10 cellular contexts compared by ENCODE assay signal in the genomic region with DNA sequence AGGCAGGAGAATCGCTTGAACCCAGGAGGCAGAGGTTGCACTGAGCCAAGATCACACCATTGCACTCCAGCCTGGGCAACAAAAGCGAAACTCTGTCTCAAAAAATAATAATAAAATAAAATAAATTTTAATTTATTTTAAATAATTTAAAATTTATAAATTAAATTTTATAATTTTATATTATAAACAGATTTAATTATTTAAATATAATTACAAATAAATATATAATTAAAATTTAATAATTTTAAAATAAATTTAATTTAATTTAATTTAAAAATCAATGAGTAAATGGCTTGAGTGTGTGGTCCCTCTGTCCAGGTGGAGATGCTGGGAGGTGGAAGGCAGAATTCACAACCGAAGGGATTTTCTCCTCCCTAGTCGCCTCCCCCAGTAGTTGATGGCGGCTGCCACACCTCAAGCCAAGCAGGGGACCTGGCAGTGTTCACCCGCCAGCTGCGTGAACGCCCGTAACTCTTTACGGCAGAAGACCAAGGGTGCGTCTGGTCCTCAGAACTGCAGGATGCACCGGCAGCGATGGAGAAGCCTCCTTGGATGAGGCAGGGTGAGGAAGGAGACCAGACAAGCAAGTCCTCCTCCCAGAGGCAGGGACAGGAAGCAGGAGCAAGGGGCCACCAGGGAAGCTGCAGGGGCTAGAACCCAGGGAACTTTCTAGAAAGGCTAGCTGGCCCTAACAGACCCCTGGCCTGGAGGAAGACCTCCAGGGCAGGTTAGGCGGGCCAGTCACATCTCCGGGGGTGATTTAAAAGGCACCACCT. TPM values are rescaled to one million over a fixed set of nuclear protein-coding genes. Genes with fewer than 3 reads are reported as not detected.
DNase-seq lines count a peak whose midpoint lies in the region; ATAC-seq and TF ChIP-seq lines count a peak whose summit lies in the region.
"Had no signal": no experiment of that assay in that cellular context is flagged by ENCODE, and none has a peak within 500 bp of the region (broad histone marks: within the 10 kb centered on the region; RNA-seq: fewer than 3 reads in every experiment).

No MANE protein-coding gene starts in this region.

- peak overlapping the region; percentile 71 for H3K27ac Mint-ChIP-seq in T-helper 17 cell
- H3K27ac Mint-ChIP-seq: activated naive CD4-positive, alpha-beta T cell treated with anti-CD3 and anti-CD28 coated beads for 36 hours had no signal

- H3K4me2 ChIP-seq in BLaER1 treated with 17β-estradiol and CSF1 and Interleukin-3, amounts not matched to agents 10 nM and 100 nM: peak overlapping the region; percentile 88 to 100 (median 96); a peak in 21 of 22 replicates
- H3K4me2 ChIP-seq in IMR-90 (ENCODE audit: low read depth, low read length): no peak overlapping the region
- no peak overlapping the region for H3K4me2 ChIP-seq in mesenchymal stem cell (ENCODE audit: low read length, poor library complexity, severe bottlenecking)

- no peak for TF ChIP-seq POLR2A in IMR-90 (IDR thresholded peaks at IDR 0.05; ENCODE audit: low read depth, low read length)

- H3K14ac ChIP-seq in IMR-90 (replicated peaks; ENCODE audit: low read depth, low read length) (no peak overlapping the region), mesenchymal stem cell (ENCODE audit: low read length in 2 of 2) (peak overlapping the region in 1 of 2 experiments; percentile 5)

- peak overlapping the region; percentile 48 for H2AK9ac ChIP-seq in IMR-90 (replicated peaks; ENCODE audit: low read depth, low read length, poor library complexity)

- H3K36me3 Mint-ChIP-seq in T-helper 17 cell (ENCODE audit: low read depth): peaks cover 2% of the 10 kb centered on the region

- ATAC-seq in IMR-90 (ENCODE audit: low read depth): no peak
- no peak for ATAC-seq in T-helper 17 cell

- H3K27ac ChIP-seq in BLaER1 treated with 17β-estradiol and CSF1 and Interleukin-3, amounts not matched to agents 10 nM and 100 nM: no peak overlapping the region
- no peak overlapping the region for H3K27ac ChIP-seq in IMR-90 (ENCODE audit: insufficient read depth, low read length)
- no peak overlapping the region for H3K27ac ChIP-seq in mesenchymal stem cell (ENCODE audit: low read length, poor library complexity, severe bottlenecking)
- H3K27ac ChIP-seq: BLaER1 had no signal

- no peak for TF ChIP-seq RAD21 in IMR-90 (IDR thresholded peaks at IDR 0.05; ENCODE audit: low read length)

- no peaks in the 10 kb centered on the region for H3K27me3 ChIP-seq in BLaER1 treated with 17β-estradiol and CSF1 and Interleukin-3, amounts not matched to agents 10 nM and 100 nM
- H3K27me3 ChIP-seq in IMR-90 (ENCODE audit: control insufficient read depth, insufficient read depth, low read length) (no peaks in the 10 kb centered on the region; the same call in 1 of the 2 replicates), mesenchymal stem cell (ENCODE audit: control insufficient read depth in 1 of 2, insufficient read depth in 1 of 2, low read length in 2 of 2) (peaks cover 0 to 5% of the 10 kb centered on the region in 2 experiments)
- H3K27me3 ChIP-seq: BLaER1 had no signal

- WGBS in IMR-90 (ENCODE audit: extremely low coverage in 2 of 2, insufficient read length in 1 of 2), 2 experiments: 60% methylated on average over 1 of the region's 15 CpGs; no CpG with 5 or more reads in 1 of the 2 experiments
- 82% methylated on average over 14 of the region's 15 CpGs for WGBS in mesenchymal stem cell

- H3K18ac ChIP-seq in IMR-90 (ENCODE audit: low read depth, low read length) (no peak overlapping the region), mesenchymal stem cell (ENCODE audit: low read depth in 1 of 2, low read length in 2 of 2) (peak overlapping the region; percentile 70 to 74)

- no peak overlapping the region for H3K4me3 ChIP-seq in BLaER1 treated with 17β-estradiol and CSF1 and Interleukin-3, amounts not matched to agents 10 nM and 100 nM
- H3K4me3 ChIP-seq in IMR-90 (ENCODE audit: insufficient read depth, low read depth, low read length) (no peak overlapping the region), mesenchymal stem cell (ENCODE audit: insufficient read depth in 1 of 2, low read depth in 1 of 2, low read length in 2 of 2) (no peak overlapping the region)

- peaks cover 12% of the 10 kb centered on the region for H3K9me1 ChIP-seq in IMR-90 (ENCODE audit: insufficient read depth, low read length)

- no peaks in the 10 kb centered on the region for H3K36me3 ChIP-seq in BLaER1 treated with 17β-estradiol and CSF1 and Interleukin-3, amounts not matched to agents 10 nM and 100 nM
- no peaks in the 10 kb centered on the region for H3K36me3 ChIP-seq in IMR-90 (ENCODE audit: control insufficient read depth, insufficient read depth, low read length)
- H3K36me3 ChIP-seq in mesenchymal stem cell (ENCODE audit: control insufficient read depth in 1 of 2, insufficient read depth in 2 of 2, low read depth in 1 of 2, low read length in 2 of 2): no peaks in the 10 kb centered on the region
- H3K36me3 ChIP-seq: BLaER1 had no signal

- CTCF ChIA-PET in IMR-90 (lab: Yijun Ruan, JAX): interaction anchor here (1.0 to 2.3 kb wide), 3 partner anchors 71 to 147 kb away, joined by 3 to 28 read pairs (median 3); no protein-coding TSS in a partner anchor

- H3K4me1 Mint-ChIP-seq in T-helper 17 cell: peaks cover 13% of the 10 kb centered on the region

- no peaks in the 10 kb centered on the region for H3K27me3 Mint-ChIP-seq in T-helper 17 cell

- no peak for TF ChIP-seq CTCF in IMR-90 (conservative IDR thresholded peaks at IDR 0.05; ENCODE audit: low read depth, low read length)

- H4K8ac ChIP-seq in IMR-90 (ENCODE audit: low read depth in 2 of 2, low read length in 2 of 2) (peak overlapping the region; percentile 74 to 78; a peak in 3 of 4 replicates), mesenchymal stem cell (ENCODE audit: low read length) (peak overlapping the region; percentile 91)

- H4K20me1 ChIP-seq in BLaER1 treated with 17β-estradiol and CSF1 and Interleukin-3, amounts not matched to agents 10 nM and 100 nM: no peaks in the 10 kb centered on the region
- no peaks in the 10 kb centered on the region for H4K20me1 ChIP-seq in IMR-90 (ENCODE audit: insufficient read depth, low read length)
- H4K20me1 ChIP-seq: BLaER1 had no signal

- H2BK12ac ChIP-seq in mesenchymal stem cell (ENCODE audit: low read length in 2 of 2): peak overlapping the region; percentile 37 to 59

- no peaks in the 10 kb centered on the region for H3K9me3 ChIP-seq in BLaER1 treated with 17β-estradiol and CSF1 and Interleukin-3, amounts not matched to agents 10 nM and 100 nM (replicated peaks in 1 of 11)
- no peaks in the 10 kb centered on the region for H3K9me3 ChIP-seq in IMR-90 (ENCODE audit: control insufficient read depth, insufficient read depth, low read length)
- no peaks in the 10 kb centered on the region for H3K9me3 ChIP-seq in T-helper 17 cell (ENCODE audit: control insufficient read depth, low read length, poor library complexity, severe bottlenecking)
- no peaks in the 10 kb centered on the region for H3K9me3 ChIP-seq in mesenchymal stem cell (ENCODE audit: control insufficient read depth, low read length)
- H3K9me3 ChIP-seq: BLaER1 had no signal

- H3K23ac ChIP-seq in IMR-90 (ENCODE audit: low read depth, low read length): no peak overlapping the region
- H3K23ac ChIP-seq in mesenchymal stem cell (ENCODE audit: low read length in 2 of 2): no peak overlapping the region

- H3K9ac ChIP-seq in BLaER1 treated with 17β-estradiol and CSF1 and Interleukin-3, amounts not matched to agents 10 nM and 100 nM: no peak overlapping the region
- H3K9ac ChIP-seq in IMR-90 (ENCODE audit: low read depth, low read length) (no peak overlapping the region), mesenchymal stem cell (ENCODE audit: low read length) (no peak overlapping the region)

- POLR2A ChIA-PET in IMR-90 (lab: Charles Lee; ENCODE audit: unreplicated experiment): no interaction called here

- BruUV-seq in IMR-90 (replicated peaks; lab: Mats Ljungman, UMichigan): no TSS peak

- peak overlapping the region; percentile 65 for H3K4ac ChIP-seq in IMR-90 (ENCODE audit: low read depth, low read length)
- no peak overlapping the region for H3K4ac ChIP-seq in mesenchymal stem cell (ENCODE audit: low read depth in 1 of 2, low read length in 2 of 2)

- peak overlapping the region; percentile 95 for H3K4me3 Mint-ChIP-seq in T-helper 17 cell

- peak overlapping the region; percentile 79; the same call in 2 of the 3 replicates for H2BK15ac ChIP-seq in IMR-90 (ENCODE audit: low read depth, low read length)
- peak overlapping the region; percentile 93 for H2BK15ac ChIP-seq in mesenchymal stem cell (ENCODE audit: low read depth, poor library complexity, severe bottlenecking)

- H3K56ac ChIP-seq in IMR-90 (ENCODE audit: extremely low read depth, insufficient read depth, low read length): no peak overlapping the region

- intact Hi-C loops in IMR-90 (cut with micrococcal nuclease): loop anchor here (5.0 kb wide), 3 partner anchors 325 to 845 kb away; a partner anchor contains a TSS

- DNase-seq in IMR-90: no peak
- no peak for DNase-seq in T-helper 17 cell
- no peak for DNase-seq in mesenchymal stem cell
- DNase-seq in cerebellar nuclear complex (lab: John Stamatoyannopoulos, UW): no peak
- no peak for DNase-seq in Kasumi-1 (lab: John Stamatoyannopoulos, UW)
- DNase-seq in activated effector memory CD4-positive, alpha-beta T cell treated with Interleukin-2 at 50 U/mL for 16 hours: no peak
- no peak for DNase-seq in stimulated activated CD4-positive, alpha-beta T cell treated with anti-CD3 and anti-CD28 coated beads, Interleukin-2, amount 100 ng/mL, for 24 hours

- no peaks in the 10 kb centered on the region for H3K79me1 ChIP-seq in IMR-90 (ENCODE audit: low read depth in 1 of 2, low read length in 2 of 2)
- no peaks in the 10 kb centered on the region for H3K79me1 ChIP-seq in mesenchymal stem cell (replicated peaks; ENCODE audit: low read length, poor library complexity, severe bottlenecking)

- H2BK120ac ChIP-seq in IMR-90 (ENCODE audit: low read depth, low read length): peak overlapping the region; percentile 71
- no peak overlapping the region for H2BK120ac ChIP-seq in mesenchymal stem cell (ENCODE audit: low read depth, low read length)

- dilution Hi-C loops in IMR-90 (cut with HindIII; ENCODE audit: low sequenced_read_pairs, unreplicated experiment): no loop called here

- peak overlapping the region; percentile 21; the same call in 1 of the 2 replicates for H4K5ac ChIP-seq in IMR-90 (ENCODE audit: low read depth, low read length)

- H2AK5ac ChIP-seq in IMR-90 (ENCODE audit: low read depth, low read length): peak overlapping the region; percentile 94
- H2AK5ac ChIP-seq in mesenchymal stem cell (ENCODE audit: low read length, severe bottlenecking): peak overlapping the region; percentile 16

- in situ Hi-C loops in IMR-90 (cut with MboI; ENCODE audit: low sequenced_read_pairs): no loop called here

- H2BK5ac ChIP-seq in IMR-90 (ENCODE audit: low read depth, low read length, poor library complexity, severe bottlenecking) (no peak overlapping the region), mesenchymal stem cell (ENCODE audit: low read depth, low read length, poor library complexity, severe bottlenecking) (no peak overlapping the region)

- H2BK20ac ChIP-seq in IMR-90 (ENCODE audit: low read depth, low read length): 0 out of 2 replicates have a peak overlapping the region, but pooled peaks have one; percentile 67

- H4K91ac ChIP-seq in IMR-90 (ENCODE audit: insufficient read depth, low read depth, low read length) (peak overlapping the region; percentile 65), mesenchymal stem cell (ENCODE audit: low read length) (peak overlapping the region; percentile 93)

- peaks cover 12 to 44% (median 30%) of the 10 kb centered on the region in 10 experiments; a peak in 19 of 20 replicates for H3K4me1 ChIP-seq in BLaER1 treated with 17β-estradiol and CSF1 and Interleukin-3, amounts not matched to agents 10 nM and 100 nM
- peaks cover 14% of the 10 kb centered on the region for H3K4me1 ChIP-seq in IMR-90 (ENCODE audit: control insufficient read depth, insufficient read depth, low read length)
- H3K4me1 ChIP-seq in mesenchymal stem cell (ENCODE audit: control insufficient read depth, insufficient read depth, low read depth, low read length): peaks cover 20% of the 10 kb centered on the region

- H2AFZ ChIP-seq in IMR-90 (replicated peaks; ENCODE audit: low read length, poor library complexity) (peak overlapping the region; percentile 99), mesenchymal stem cell (ENCODE audit: low read depth, low read length) (peak overlapping the region; percentile 21)

RNA-seq across cellular contexts. Expression of a gene that starts 22.9 kb away (rescaled TPM):
- total RNA-seq in IMR-90 (2012; rRNA removed): 2.5 TPM in 2 replicates
- 4.6 and 5.3 TPM in 2 replicates for polyA plus RNA-seq in IMR-90 (2012; rRNA removed)
- polyA plus RNA-seq in IMR-90 (2012; cell fraction: cytosol; rRNA removed): 5.6 and 6.7 TPM in 2 replicates
- polyA plus RNA-seq in IMR-90 (2012; cell fraction: nucleus; rRNA removed; ENCODE audit: low replicate concordance): 1.6 and 2.2 TPM in 2 replicates
- not detected for total RNA-seq in T-helper 17 cell
- 0.10 TPM for polyA plus RNA-seq in mesenchymal stem cell (2013, experiment 1 of 2)
- polyA plus RNA-seq in mesenchymal stem cell (2013, experiment 2 of 2): not detected
- total RNA-seq: activated naive CD4-positive, alpha-beta T cell treated with anti-CD3 and anti-CD28 coated beads for 36 hours had no signal

RNA-seq across cellular contexts. Expression of a gene that starts 34.7 kb away (rescaled TPM):
- total RNA-seq in IMR-90 (2012; rRNA removed) (not detected in 2 replicates), T-helper 17 cell (not detected)
- polyA plus RNA-seq in IMR-90 (2012; rRNA removed): not detected in 2 replicates
- polyA plus RNA-seq in IMR-90 (2012; cell fraction: cytosol; rRNA removed): not detected in 2 replicates
- polyA plus RNA-seq in IMR-90 (2012; cell fraction: nucleus; rRNA removed; ENCODE audit: low replicate concordance): 0.09 TPM in 1 of 2 replicates, not detected in the other
- polyA plus RNA-seq in mesenchymal stem cell (2013, experiment 1 of 2): not detected
- polyA plus RNA-seq in mesenchymal stem cell (2013, experiment 2 of 2): not detected
- total RNA-seq: activated naive CD4-positive, alpha-beta T cell treated with anti-CD3 and anti-CD28 coated beads for 36 hours had no signal

RNA-seq across cellular contexts. Expression of a gene that starts 41.5 kb away (rescaled TPM):
- 89.4 and 102 TPM in 2 replicates for total RNA-seq in IMR-90 (2012; rRNA removed)
- polyA plus RNA-seq in IMR-90 (2012; rRNA removed): 381 and 388 TPM in 2 replicates
- polyA plus RNA-seq in IMR-90 (2012; cell fraction: cytosol; rRNA removed): 195 and 266 TPM in 2 replicates
- polyA plus RNA-seq in IMR-90 (2012; cell fraction: nucleus; rRNA removed; ENCODE audit: low replicate concordance): 262 and 802 TPM in 2 replicates
- 1,000 to 10,000 TPM; 2,426 to 2,697 TPM for total RNA-seq in T-helper 17 cell
- polyA plus RNA-seq in mesenchymal stem cell (2013, experiment 1 of 2): 1,039 TPM
- polyA plus RNA-seq in mesenchymal stem cell (2013, experiment 2 of 2): 1,049 TPM

Comparison
In these comparisons a context has a peak if more than half of its experiments do, and no peak if none do; other contexts are left out.
1. H3K4me2 ChIP-seq: peak in BLaER1 treated with 17β-estradiol and CSF1 and Interleukin-3, amounts not matched to agents 10 nM and 100 nM (11 of 11); none in IMR-90 (single experiment) and mesenchymal stem cell (single experiment).
2. RNA of a gene that starts 41.5 kb away (total RNA-seq): 2,426 to 2,697 TPM in T-helper 17 cell; 89.4 to 102 TPM in IMR-90; every median in the first group is over 10 times any median in the second.